Comparison of ENCODE assay signal across 12 cellular contexts in the genomic region with DNA sequence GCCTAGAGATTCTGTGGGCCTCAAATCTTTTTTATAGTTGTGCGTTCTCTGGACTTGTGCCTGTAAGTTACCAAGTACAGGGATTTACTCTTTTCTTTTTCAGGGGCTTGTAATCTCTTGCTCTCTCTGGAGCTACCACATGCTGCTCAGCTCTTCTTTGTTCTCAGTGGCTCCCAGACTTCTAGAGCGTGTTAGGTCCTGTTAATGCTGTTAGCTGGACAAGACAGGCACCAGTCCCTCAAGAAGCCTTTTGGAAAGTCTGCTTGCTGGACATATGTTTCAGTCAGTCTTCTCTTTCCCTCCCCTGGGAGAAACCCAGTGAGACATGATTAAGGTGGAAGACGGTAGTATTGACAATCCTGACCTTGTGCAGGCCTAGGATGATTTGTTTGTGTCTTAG. TPM values are rescaled to one million over a fixed set of nuclear protein-coding genes. Genes with fewer than 3 reads are reported as not detected.
DNase-seq lines count a peak whose midpoint lies in the region; ATAC-seq and TF ChIP-seq lines count a peak whose summit lies in the region.
"Had no signal": no experiment of that assay in that cellular context is flagged by ENCODE, and none has a peak within 500 bp of the region (broad histone marks: within the 10 kb centered on the region; RNA-seq: fewer than 3 reads in every experiment).

No MANE protein-coding gene starts in this region.

- no peaks in the 10 kb centered on the region; the same call in 2 of the 3 replicates for H3K4me1 Mint-ChIP-seq in GM23338
- peaks cover 6% of the 10 kb centered on the region for H3K4me1 Mint-ChIP-seq in neural progenitor cell
- H3K4me1 Mint-ChIP-seq: CD4-positive, CD25-positive, alpha-beta regulatory T cell; H9 had no signal

- no peaks in the 10 kb centered on the region for H3K79me2 ChIP-seq in GM23338 (replicated peaks; ENCODE audit: insufficient read depth)
- no peaks in the 10 kb centered on the region for H3K79me2 ChIP-seq in neural progenitor cell (ENCODE audit: low read depth)

- no peak for DNase-seq in GM23338 (ENCODE audit: low spot score)
- peak; percentile 46 for DNase-seq in LHCN-M2 (ENCODE audit: low read depth)
- DNase-seq in epithelial cell of esophagus (ENCODE audit: low read depth), result peak; percentile 22
- DNase-seq in neural progenitor cell (ENCODE audit: low spot score), result peak; percentile 75
- DNase-seq in putamen (ENCODE audit: low spot score), result no peak
- DNase-seq in NCI-H146 treated with DMSO at 0.1 percent for 48 hours (lab: John Stamatoyannopoulos, UW; ENCODE audit: unreplicated experiment), result no peak
- no peak for DNase-seq in NCI-H2029 (lab: John Stamatoyannopoulos, UW)
- DNase-seq: ACHN; CD4-positive, CD25-positive, alpha-beta regulatory T cell; GM23248; H9 had no signal

- no peak for ATAC-seq in GM23338

- H4K20me1 ChIP-seq in GM23338 (replicated peaks; ENCODE audit: insufficient read depth) (no peaks in the 10 kb centered on the region), neural progenitor cell (ENCODE audit: low read depth) (no peaks in the 10 kb centered on the region)
- H4K20me1 ChIP-seq: BLaER1 treated with 17β-estradiol and CSF1 and Interleukin-3, amounts not matched to agents 10 nM and 100 nM had no signal

- no peak overlapping the region for H3K27ac ChIP-seq in GM23338 (ENCODE audit: low read depth)
- no peak overlapping the region for H3K27ac ChIP-seq in neural progenitor cell
- H3K27ac ChIP-seq: BLaER1 treated with 17β-estradiol and CSF1 and Interleukin-3, amounts not matched to agents 10 nM and 100 nM; GM23248 had no signal

- H3K9me2 ChIP-seq in GM23338 (ENCODE audit: insufficient read depth), result no peaks in the 10 kb centered on the region

- H2AFZ ChIP-seq in GM23338, result 0 out of 2 replicates have a peak overlapping the region, but pooled peaks have one; percentile 49
- H2AFZ ChIP-seq in neural progenitor cell (replicated peaks), result no peak overlapping the region
- H2AFZ ChIP-seq: GM23248 had no signal

- no peaks in the 10 kb centered on the region for H3K36me3 Mint-ChIP-seq in GM23338 (ENCODE audit: low read depth)
- H3K36me3 Mint-ChIP-seq in neural progenitor cell, result peaks cover 1% of the 10 kb centered on the region
- H3K36me3 Mint-ChIP-seq: CD4-positive, CD25-positive, alpha-beta regulatory T cell had no signal

- TF ChIP-seq CTCF in GM23338 (conservative IDR thresholded peaks at IDR 0.05; ENCODE audit: low read depth in 2 of 2), result no peak
- TF ChIP-seq CTCF in epithelial cell of esophagus (IDR thresholded peaks at IDR 0.05; ENCODE audit: insufficient read depth, low read depth, low read length, missing control alignments), result no peak
- TF ChIP-seq CTCF in neural progenitor cell (IDR thresholded peaks at IDR 0.05), result no peak

- H3K4me3 ChIP-seq in GM23338, result no peak overlapping the region
- H3K4me3 ChIP-seq in epithelial cell of esophagus (ENCODE audit: low read length), result no peak overlapping the region
- H3K4me3 ChIP-seq in neural progenitor cell, result no peak overlapping the region
- H3K4me3 ChIP-seq: BLaER1 treated with 17β-estradiol and CSF1 and Interleukin-3, amounts not matched to agents 10 nM and 100 nM; GM23248 had no signal

- H3F3A ChIP-seq in GM23338 (replicated peaks; ENCODE audit: low read depth) (no peaks in the 10 kb centered on the region), neural progenitor cell (ENCODE audit: low read depth) (no peaks in the 10 kb centered on the region)

- H3K4me1 ChIP-seq in GM23338 (ENCODE audit: insufficient read depth), result no peaks in the 10 kb centered on the region
- peaks cover 3% of the 10 kb centered on the region for H3K4me1 ChIP-seq in neural progenitor cell

- no peaks in the 10 kb centered on the region for H3K27me3 Mint-ChIP-seq in GM23338 (ENCODE audit: insufficient read depth, low read depth, poor library complexity)
- H3K27me3 Mint-ChIP-seq in neural progenitor cell (ENCODE audit: insufficient read depth, low read depth), result no peaks in the 10 kb centered on the region
- H3K27me3 Mint-ChIP-seq: CD4-positive, CD25-positive, alpha-beta regulatory T cell had no signal

- H3K9me3 Mint-ChIP-seq in GM23338 (peaks cover 10% of the 10 kb centered on the region; the same call in 1 of the 3 replicates), neural progenitor cell (peaks cover 13% of the 10 kb centered on the region)

- H3K27me3 ChIP-seq in GM23338 (ENCODE audit: insufficient read depth) (no peaks in the 10 kb centered on the region), neural progenitor cell (no peaks in the 10 kb centered on the region)
- H3K27me3 ChIP-seq: BLaER1 treated with 17β-estradiol and CSF1 and Interleukin-3, amounts not matched to agents 10 nM and 100 nM had no signal

- H3K27ac Mint-ChIP-seq in GM23338, result no peak overlapping the region
- H3K27ac Mint-ChIP-seq in neural progenitor cell, result peak overlapping the region; percentile 87
- H3K27ac Mint-ChIP-seq: CD4-positive, CD25-positive, alpha-beta regulatory T cell had no signal

- H3K36me3 ChIP-seq in GM23338 (ENCODE audit: insufficient read depth) (no peaks in the 10 kb centered on the region), neural progenitor cell (no peaks in the 10 kb centered on the region)
- H3K36me3 ChIP-seq: BLaER1 treated with 17β-estradiol and CSF1 and Interleukin-3, amounts not matched to agents 10 nM and 100 nM had no signal

- H3K4me2 ChIP-seq in GM23338, result no peak overlapping the region
- no peak overlapping the region for H3K4me2 ChIP-seq in neural progenitor cell
- H3K4me2 ChIP-seq: BLaER1 treated with 17β-estradiol and CSF1 and Interleukin-3, amounts not matched to agents 10 nM and 100 nM had no signal

- H3K9me3 ChIP-seq in neural progenitor cell (ENCODE audit: low read depth), result no peaks in the 10 kb centered on the region
- H3K9me3 ChIP-seq: BLaER1 treated with 17β-estradiol and CSF1 and Interleukin-3, amounts not matched to agents 10 nM and 100 nM had no signal

- no peak overlapping the region for H3K4me3 Mint-ChIP-seq in GM23338
- H3K4me3 Mint-ChIP-seq in neural progenitor cell, result no peak overlapping the region
- H3K4me3 Mint-ChIP-seq: CD4-positive, CD25-positive, alpha-beta regulatory T cell; H9 had no signal

- H3K9ac ChIP-seq in neural progenitor cell, result no peak overlapping the region
- H3K9ac ChIP-seq: BLaER1 treated with 17β-estradiol and CSF1 and Interleukin-3, amounts not matched to agents 10 nM and 100 nM; GM23248 had no signal

TF ChIP-seq in GM23338, 12 proteins besides CTCF, POLR2A, EP300 and RAD21 (continues in another document):
- TF ChIP-seq STAT1 (IDR thresholded peaks at IDR 0.05; ENCODE audit: unreplicated experiment), result no peak
- no peak for TF ChIP-seq NANOG (IDR thresholded peaks at IDR 0.05; ENCODE audit: borderline replicate concordance)
- no peak for TF ChIP-seq ZNF114 (CRISPR knock-in tag; IDR thresholded peaks at IDR 0.05)
- no peak for TF ChIP-seq POLR2AphosphoS5 (IDR thresholded peaks at IDR 0.05; ENCODE audit: low read depth)
- TF ChIP-seq EZH2 (IDR thresholded peaks at IDR 0.05; ENCODE audit: low read depth, unreplicated experiment), result no peak
- TF ChIP-seq, protein P1, sequence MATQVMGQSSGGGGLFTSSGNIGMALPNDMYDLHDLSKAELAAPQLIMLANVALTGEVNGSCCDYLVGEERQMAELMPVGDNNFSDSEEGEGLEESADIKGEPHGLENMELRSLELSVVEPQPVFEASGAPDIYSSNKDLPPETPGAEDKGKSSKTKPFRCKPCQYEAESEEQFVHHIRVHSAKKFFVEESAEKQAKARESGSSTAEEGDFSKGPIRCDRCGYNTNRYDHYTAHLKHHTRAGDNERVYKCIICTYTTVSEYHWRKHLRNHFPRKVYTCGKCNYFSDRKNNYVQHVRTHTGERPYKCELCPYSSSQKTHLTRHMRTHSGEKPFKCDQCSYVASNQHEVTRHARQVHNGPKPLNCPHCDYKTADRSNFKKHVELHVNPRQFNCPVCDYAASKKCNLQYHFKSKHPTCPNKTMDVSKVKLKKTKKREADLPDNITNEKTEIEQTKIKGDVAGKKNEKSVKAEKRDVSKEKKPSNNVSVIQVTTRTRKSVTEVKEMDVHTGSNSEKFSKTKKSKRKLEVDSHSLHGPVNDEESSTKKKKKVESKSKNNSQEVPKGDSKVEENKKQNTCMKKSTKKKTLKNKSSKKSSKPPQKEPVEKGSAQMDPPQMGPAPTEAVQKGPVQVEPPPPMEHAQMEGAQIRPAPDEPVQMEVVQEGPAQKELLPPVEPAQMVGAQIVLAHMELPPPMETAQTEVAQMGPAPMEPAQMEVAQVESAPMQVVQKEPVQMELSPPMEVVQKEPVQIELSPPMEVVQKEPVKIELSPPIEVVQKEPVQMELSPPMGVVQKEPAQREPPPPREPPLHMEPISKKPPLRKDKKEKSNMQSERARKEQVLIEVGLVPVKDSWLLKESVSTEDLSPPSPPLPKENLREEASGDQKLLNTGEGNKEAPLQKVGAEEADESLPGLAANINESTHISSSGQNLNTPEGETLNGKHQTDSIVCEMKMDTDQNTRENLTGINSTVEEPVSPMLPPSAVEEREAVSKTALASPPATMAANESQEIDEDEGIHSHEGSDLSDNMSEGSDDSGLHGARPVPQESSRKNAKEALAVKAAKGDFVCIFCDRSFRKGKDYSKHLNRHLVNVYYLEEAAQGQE (IDR thresholded peaks at IDR 0.05; ENCODE audit: unreplicated experiment), result no peak
- TF ChIP-seq EZH2phosphoT487 (IDR thresholded peaks at IDR 0.05; ENCODE audit: unreplicated experiment), result no peak

RNA-seq across cellular contexts. Expression of a gene that starts 29.4 kb away (rescaled TPM):
- 0.07 and 0.23 TPM in 2 replicates for total RNA-seq in GM23338 (2014; rRNA removed; shearing (Covaris generic))
- 0.07 and 0.24 TPM in 2 replicates for polyA plus RNA-seq in GM23338 (2016; fragmentation: Nextera tagmentation; extraction: Ambion mirVana)
- total RNA-seq in LHCN-M2 (2014; rRNA removed) (5.6 and 6.8 TPM in 2 replicates), neural progenitor cell (ENCODE audit: low replicate concordance) (0.50 and 1.1 TPM in 2 replicates)
- 11.3 TPM for polyA plus RNA-seq in LHCN-M2 (2012)
- total RNA-seq: CD4-positive, CD25-positive, alpha-beta regulatory T cell had no signal
- polyA plus RNA-seq: CD4-positive, CD25-positive, alpha-beta regulatory T cell had no signal

Comparison
In these comparisons a context has a peak if more than half of its experiments do, and no peak if none do; other contexts are left out.
1. DNase-seq: peak in LHCN-M2 (single experiment), epithelial cell of esophagus (single experiment) and neural progenitor cell (single experiment); none in GM23338 (single experiment), putamen (single experiment), NCI-H146 treated with DMSO at 0.1 percent for 48 hours (single experiment) and NCI-H2029 (single experiment).